1 cellular context compared by ENCODE assay signal in genomic region chr17:4658478-4659305, GRCh38.
TF ChIP-seq lines count a peak whose summit lies in the region.

No MANE protein-coding gene starts in this region.

TF ChIP-seq in K562, 482 proteins besides CTCF, POLR2A, EP300 and RAD21 (continued from another document and continues in another):
- TF ChIP-seq ZNF764 (CRISPR knock-in tag; IDR thresholded peaks at IDR 0.05; ENCODE audit: low read depth) = no peak
- no peak; a peak in 1 of 4 replicates for TF ChIP-seq TRIM24 (IDR thresholded peaks at IDR 0.05)
- TF ChIP-seq CREM (IDR thresholded peaks at IDR 0.05; ENCODE audit: low read depth) = no peak; the same call in 1 of the 2 replicates
- 0 out of 2 replicates have a peak, but pooled peaks have one; percentile 56 for TF ChIP-seq LEF1 (IDR thresholded peaks at IDR 0.05)
- no peak for TF ChIP-seq STAT5A (IDR thresholded peaks at IDR 0.05; ENCODE audit: borderline replicate concordance, low read length)
- no peak for TF ChIP-seq ZNF561 (CRISPR knock-in tag; conservative IDR thresholded peaks at IDR 0.05)
- no peak for TF ChIP-seq IRF2 (CRISPR knock-in tag; IDR thresholded peaks at IDR 0.05)
- TF ChIP-seq KLF16 (IDR thresholded peaks at IDR 0.05) = no peak
- no peak for TF ChIP-seq HMGXB4 (CRISPR knock-in tag; IDR thresholded peaks at IDR 0.05)
- no peak for TF ChIP-seq KDM4B (IDR thresholded peaks at IDR 0.05; ENCODE audit: borderline replicate concordance in 2 of 2, low read depth in 1 of 2)
- no peak for TF ChIP-seq HNRNPUL1 (IDR thresholded peaks at IDR 0.05; ENCODE audit: low read length)
- TF ChIP-seq ZSCAN29 (IDR thresholded peaks at IDR 0.05) = no peak
- no peak for TF ChIP-seq ELF4 (CRISPR knock-in tag; IDR thresholded peaks at IDR 0.05)
- TF ChIP-seq ZNF76 (CRISPR knock-in tag; IDR thresholded peaks at IDR 0.05; ENCODE audit: borderline replicate concordance) = no peak
- TF ChIP-seq RFX5 (IDR thresholded peaks at IDR 0.05; ENCODE audit: low read depth, low read length) = no peak
- peak in 1 of 2 experiments; percentile 36; a peak in 1 of 4 replicates for TF ChIP-seq HDAC1 (IDR thresholded peaks at IDR 0.05)
- peak; percentile 50; the same call in 1 of the 2 replicates for TF ChIP-seq ZNF512 (tag; IDR thresholded peaks at IDR 0.05)
- TF ChIP-seq DPF2 (IDR thresholded peaks at IDR 0.05) = peak; percentile 92
- TF ChIP-seq ZNF3 (CRISPR knock-in tag; IDR thresholded peaks at IDR 0.05) = no peak
- TF ChIP-seq KLF6 (CRISPR knock-in tag; IDR thresholded peaks at IDR 0.05; ENCODE audit: borderline replicate concordance) = no peak
- no peak for TF ChIP-seq ELF2 (CRISPR knock-in tag; IDR thresholded peaks at IDR 0.05)
- TF ChIP-seq CHD2 (IDR thresholded peaks at IDR 0.05; ENCODE audit: low read depth, low read length) = no peak
- TF ChIP-seq GABPB2 (CRISPR knock-in tag; conservative IDR thresholded peaks at IDR 0.05) = no peak
- peak; percentile 43; the same call in 1 of the 2 replicates for TF ChIP-seq TEAD4 (IDR thresholded peaks at IDR 0.05; ENCODE audit: low read length)
- no peak for TF ChIP-seq TEAD4 (CRISPR knock-in tag; IDR thresholded peaks at IDR 0.05; ENCODE audit: borderline replicate concordance)
- no peak for TF ChIP-seq ZBTB8A (IDR thresholded peaks at IDR 0.05; ENCODE audit: partially characterized antibody)
- no peak for TF ChIP-seq ZMIZ1 (IDR thresholded peaks at IDR 0.05; ENCODE audit: low read depth in 2 of 2, low read length in 2 of 2)
- no peak for TF ChIP-seq MAX (CRISPR knock-in tag; IDR thresholded peaks at IDR 0.05)
- peak; percentile 58 for TF ChIP-seq SOX6 (IDR thresholded peaks at IDR 0.05)
- TF ChIP-seq TCF15 (CRISPR knock-in tag; IDR thresholded peaks at IDR 0.05) = no peak
- TF ChIP-seq BDP1 (IDR thresholded peaks at IDR 0.05; ENCODE audit: insufficient read depth, insufficient read length) = no peak
- peak; percentile 4 for TF ChIP-seq FOS (IDR thresholded peaks at IDR 0.05; ENCODE audit: extremely low read depth, insufficient read length)
- TF ChIP-seq MXI1 (IDR thresholded peaks at IDR 0.05; ENCODE audit: low read depth, low read length) = no peak
- no peak for TF ChIP-seq MLLT1 (IDR thresholded peaks at IDR 0.05)
- TF ChIP-seq ZNF280B (CRISPR knock-in tag; IDR thresholded peaks at IDR 0.05) = no peak
- no peak for TF ChIP-seq TBP (optimal IDR thresholded peaks at IDR 0.05; ENCODE audit: low read depth, low read length)
- no peak for TF ChIP-seq BCL6 (CRISPR knock-in tag; IDR thresholded peaks at IDR 0.05)
- no peak for TF ChIP-seq HINFP (tag; conservative IDR thresholded peaks at IDR 0.05; ENCODE audit: low read depth)
- no peak for TF ChIP-seq CCNT2 (IDR thresholded peaks at IDR 0.05; ENCODE audit: borderline replicate concordance, extremely low read depth, insufficient read length, low read depth, low read length)
- TF ChIP-seq CREB5 (CRISPR knock-in tag; IDR thresholded peaks at IDR 0.05) = no peak
- peak; percentile 87 for TF ChIP-seq SMARCA4 (IDR thresholded peaks at IDR 0.05)
- TF ChIP-seq NR3C1 (CRISPR knock-in tag; IDR thresholded peaks at IDR 0.05) = no peak
- no peak for TF ChIP-seq CBX3 (IDR thresholded peaks at IDR 0.05; ENCODE audit: borderline replicate concordance in 1 of 2, low read length in 2 of 2)
- peak; percentile 76 for TF ChIP-seq SMARCC2 (IDR thresholded peaks at IDR 0.05; ENCODE audit: low read depth)
- no peak; the same call in 1 of the 2 replicates for TF ChIP-seq EP400 (IDR thresholded peaks at IDR 0.05)
- no peak for TF ChIP-seq RAD51 (IDR thresholded peaks at IDR 0.05; ENCODE audit: borderline replicate concordance, low read depth)
- no peak for TF ChIP-seq MYC (IDR thresholded peaks at IDR 0.05; ENCODE audit: low read depth, low read length)
- no peak for TF ChIP-seq MYC (CRISPR knock-in tag; IDR thresholded peaks at IDR 0.05; ENCODE audit: borderline replicate concordance, low read depth)
- no peak for TF ChIP-seq E2F8 (IDR thresholded peaks at IDR 0.05; ENCODE audit: low read depth, partially characterized antibody)
- no peak for TF ChIP-seq ZFP30 (CRISPR knock-in tag; IDR thresholded peaks at IDR 0.05; ENCODE audit: borderline replicate concordance)
- TF ChIP-seq SMAD3 (CRISPR knock-in tag; conservative IDR thresholded peaks at IDR 0.05) = no peak
- no peak for TF ChIP-seq TFAM (CRISPR knock-in tag; conservative IDR thresholded peaks at IDR 0.05)
- no peak for TF ChIP-seq ZNF57 (CRISPR knock-in tag; IDR thresholded peaks at IDR 0.05)
- no peak for TF ChIP-seq TCFL5 (CRISPR knock-in tag; conservative IDR thresholded peaks at IDR 0.05)
- TF ChIP-seq DNMT1 (IDR thresholded peaks at IDR 0.05) = no peak
- TF ChIP-seq PRPF4 (IDR thresholded peaks at IDR 0.05; ENCODE audit: insufficient read depth, low read depth, low read length, poor library complexity, severe bottlenecking) = no peak
- TF ChIP-seq SLC30A9 (CRISPR knock-in tag; IDR thresholded peaks at IDR 0.05) = no peak
- TF ChIP-seq EGR1 (conservative IDR thresholded peaks at IDR 0.05) = peak; percentile 81
- TF ChIP-seq KLF13 (tag; IDR thresholded peaks at IDR 0.05; ENCODE audit: borderline replicate concordance, low read depth) = no peak
- TF ChIP-seq FOSL1 (tag; conservative IDR thresholded peaks at IDR 0.05) = peak; percentile 89
- TF ChIP-seq CBX5 (IDR thresholded peaks at IDR 0.05; ENCODE audit: borderline replicate concordance, low read depth) = no peak
- TF ChIP-seq NCOA6 (IDR thresholded peaks at IDR 0.05) = no peak
